26 cellular contexts compared by ENCODE assay signal in genomic region chr3:104742044-104742443, GRCh38.
"Had no signal": no experiment of that assay in that cellular context is flagged by ENCODE, and none has a peak within 500 bp of the region (broad histone marks: within the 10 kb centered on the region; RNA-seq: fewer than 3 reads in every experiment).

No MANE protein-coding gene starts in this region.

- H3K4me3 ChIP-seq: stomach, suprapubic skin, testis, thoracic aorta, thyroid gland, tibial artery, tibial nerve, transverse colon, upper lobe of left lung, upper lobe of right lung, uterus, vagina had no signal

- H3K4me1 ChIP-seq: stomach, suprapubic skin, testis, tibial nerve, transverse colon, upper lobe of left lung, upper lobe of right lung, uterus, vagina had no signal

- H3K9me3 ChIP-seq: stomach, suprapubic skin, testis, thoracic aorta, thyroid gland, tibial artery, tibial nerve, transverse colon, upper lobe of left lung, upper lobe of right lung, uterus, vagina had no signal

- ATAC-seq: stimulated activated effector memory CD8-positive, alpha-beta T cell treated with anti-CD3 and anti-CD28 coated beads, Interleukin-12 subunit alpha, Interleukin-12 subunit beta, amount 100 ng/mL, for 72 hours; stimulated activated memory B cell treated with anti-CD40 and anti-IgM and Interleukin-4, amounts not matched to agents 10 μg/mL and 1 μg/mL and 100 μg/mL, for 72 hours; stimulated activated naive B cell treated with anti-CD40 and anti-IgM and Interleukin-4, amounts not matched to agents 10 μg/mL and 1 μg/mL and 100 μg/mL, for 72 hours; stimulated activated naive CD8-positive, alpha-beta T cell treated with anti-CD3 and anti-CD28 coated beads, Interleukin-15, amount 100 ng/mL, for 72 hours; stimulated activated naive CD8-positive, alpha-beta T cell treated with anti-CD3 and anti-CD28 coated beads, Interleukin-15, Interleukin-2, amounts not matched to agents 100 U/mL and 50 U/mL, for 24 hours; upper lobe of right lung had no signal

- DNase-seq: stimulated activated CD4-positive, alpha-beta T cell treated with anti-CD3 and anti-CD28 coated beads, Interleukin-2, amount 100 ng/mL, for 48 hours; stimulated activated CD4-positive, alpha-beta T cell treated with anti-CD3 and anti-CD28 coated beads, Interleukin-4, amount 100 ng/mL, for 1 hour; stimulated activated CD4-positive, alpha-beta T cell treated with anti-CD3 and anti-CD28 coated beads, Interleukin-4, amount 100 ng/mL, for 24 hours; stimulated activated CD4-positive, alpha-beta T cell treated with anti-CD3 and anti-CD28 coated beads, Interleukin-4, amount 100 ng/mL, for 4 hours; stimulated activated CD8-positive, alpha-beta memory T cell treated with anti-CD3 and anti-CD28 coated beads, Interleukin-4, amount 100 ng/mL, for 48 hours; stimulated activated naive B cell treated with anti-CD40 and anti-IgM and Interleukin-4, amounts not matched to agents 10 μg/mL and 1 μg/mL and 100 μg/mL, for 72 hours; stimulated activated naive CD4-positive, alpha-beta T cell; stimulated activated naive CD4-positive, alpha-beta T cell treated with Interleukin-2 at 50 U/mL for 16 hours; stimulated activated naive CD8-positive, alpha-beta T cell treated with anti-CD3 and anti-CD28 coated beads, Interleukin-15, amount 100 ng/mL, for 72 hours; stimulated activated naive CD8-positive, alpha-beta T cell treated with anti-CD3 and anti-CD28 coated beads, Interleukin-15, Interleukin-2, amounts not matched to agents 100 U/mL and 50 U/mL, for 24 hours; stomach; substantia nigra; testis; thyroid gland; tibial artery; transverse colon; upper lobe of left lung; upper lobe of right lung; uterus had no signal

- H3K27ac ChIP-seq: stomach, suprapubic skin, testis, thoracic aorta, thyroid gland, tibial artery, tibial nerve, transverse colon, upper lobe of left lung, upper lobe of right lung, uterus, vagina had no signal

- H3K27me3 ChIP-seq: stomach, suprapubic skin, testis, thyroid gland, tibial artery, tibial nerve, transverse colon, upper lobe of left lung, upper lobe of right lung, uterus, vagina had no signal

- FAIRE-seq: urothelium cell line had no signal

- H3K36me3 ChIP-seq: stomach, suprapubic skin, thoracic aorta, thyroid gland, tibial artery, tibial nerve, transverse colon, upper lobe of left lung, upper lobe of right lung, uterus, vagina had no signal
